ENCODE assay signal across 2 cellular contexts in genomic region chr1:212825798-212826452, GRCh38.
TF ChIP-seq lines count a peak whose summit lies in the region.

No MANE protein-coding gene starts in this region.

TF ChIP-seq in K562, 482 proteins besides CTCF, POLR2A, EP300 and RAD21:
- TF ChIP-seq ARNT (IDR thresholded peaks at IDR 0.05), result peak in 1 of 2 experiments; percentile 76; a peak in 1 of 4 replicates
- TF ChIP-seq, protein P1, sequence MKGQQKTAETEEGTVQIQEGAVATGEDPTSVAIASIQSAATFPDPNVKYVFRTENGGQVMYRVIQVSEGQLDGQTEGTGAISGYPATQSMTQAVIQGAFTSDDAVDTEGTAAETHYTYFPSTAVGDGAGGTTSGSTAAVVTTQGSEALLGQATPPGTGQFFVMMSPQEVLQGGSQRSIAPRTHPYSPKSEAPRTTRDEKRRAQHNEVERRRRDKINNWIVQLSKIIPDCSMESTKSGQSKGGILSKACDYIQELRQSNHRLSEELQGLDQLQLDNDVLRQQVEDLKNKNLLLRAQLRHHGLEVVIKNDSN (CRISPR knock-in tag; IDR thresholded peaks at IDR 0.05), result no peak
- TF ChIP-seq CBX1 (IDR thresholded peaks at IDR 0.05; ENCODE audit: low read depth), result peak; percentile 95
- no peak for TF ChIP-seq TAL1 (IDR thresholded peaks at IDR 0.05)
- TF ChIP-seq, protein P2, sequence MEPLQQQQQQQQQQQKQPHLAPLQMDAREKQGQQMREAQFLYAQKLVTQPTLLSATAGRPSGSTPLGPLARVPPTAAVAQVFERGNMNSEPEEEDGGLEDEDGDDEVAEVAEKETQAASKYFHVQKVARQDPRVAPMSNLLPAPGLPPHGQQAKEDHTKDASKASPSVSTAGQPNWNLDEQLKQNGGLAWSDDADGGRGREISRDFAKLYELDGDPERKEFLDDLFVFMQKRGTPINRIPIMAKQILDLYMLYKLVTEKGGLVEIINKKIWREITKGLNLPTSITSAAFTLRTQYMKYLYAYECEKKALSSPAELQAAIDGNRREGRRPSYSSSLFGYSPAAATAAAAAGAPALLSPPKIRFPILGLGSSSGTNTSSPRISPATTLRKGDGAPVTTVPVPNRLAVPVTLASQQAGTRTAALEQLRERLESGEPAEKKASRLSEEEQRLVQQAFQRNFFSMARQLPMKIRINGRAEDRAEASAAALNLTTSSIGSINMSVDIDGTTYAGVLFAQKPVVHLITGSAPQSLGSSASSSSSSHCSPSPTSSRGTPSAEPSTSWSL (CRISPR knock-in tag; IDR thresholded peaks at IDR 0.05; ENCODE audit: borderline replicate concordance), result no peak
- peak; percentile 97 for TF ChIP-seq CBX5 (IDR thresholded peaks at IDR 0.05; ENCODE audit: borderline replicate concordance, low read depth)
- peak; percentile 94 for TF ChIP-seq XRCC3 (IDR thresholded peaks at IDR 0.05)
- TF ChIP-seq ZNF280A (IDR thresholded peaks at IDR 0.05; ENCODE audit: low read depth, partially characterized antibody), result peak; percentile 99
- TF ChIP-seq ZNF561 (CRISPR knock-in tag; conservative IDR thresholded peaks at IDR 0.05), result peak; percentile 90
- TF ChIP-seq ZEB2 (IDR thresholded peaks at IDR 0.05), result peak; percentile 86; the same call in 1 of the 2 replicates
- TF ChIP-seq SETDB1 (IDR thresholded peaks at IDR 0.05; ENCODE audit: low read length), result no peak
- TF ChIP-seq ZNF785 (CRISPR knock-in tag; IDR thresholded peaks at IDR 0.05), result no peak
- TF ChIP-seq, protein P3, sequence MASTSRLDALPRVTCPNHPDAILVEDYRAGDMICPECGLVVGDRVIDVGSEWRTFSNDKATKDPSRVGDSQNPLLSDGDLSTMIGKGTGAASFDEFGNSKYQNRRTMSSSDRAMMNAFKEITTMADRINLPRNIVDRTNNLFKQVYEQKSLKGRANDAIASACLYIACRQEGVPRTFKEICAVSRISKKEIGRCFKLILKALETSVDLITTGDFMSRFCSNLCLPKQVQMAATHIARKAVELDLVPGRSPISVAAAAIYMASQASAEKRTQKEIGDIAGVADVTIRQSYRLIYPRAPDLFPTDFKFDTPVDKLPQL (IDR thresholded peaks at IDR 0.05; ENCODE audit: extremely low read depth, insufficient read length), result no peak
- TF ChIP-seq TRIM24 (IDR thresholded peaks at IDR 0.05), result peak; percentile 13 to 74; a peak in 3 of 4 replicates
- TF ChIP-seq CBX3 (IDR thresholded peaks at IDR 0.05; ENCODE audit: borderline replicate concordance in 1 of 2, low read length in 2 of 2), result peak in 1 of 2 experiments; percentile 100; a peak in 2 of 3 replicates
- TF ChIP-seq PHF20 (IDR thresholded peaks at IDR 0.05; ENCODE audit: partially characterized antibody), result no peak
- TF ChIP-seq TRIM28 (IDR thresholded peaks at IDR 0.05), result peak; percentile 99
- TF ChIP-seq BRD9 (IDR thresholded peaks at IDR 0.05; ENCODE audit: low read depth, partially characterized antibody), result no peak
- TF ChIP-seq LEF1 (IDR thresholded peaks at IDR 0.05), result peak; percentile 33; the same call in 1 of the 2 replicates
- TF ChIP-seq, protein P4, sequence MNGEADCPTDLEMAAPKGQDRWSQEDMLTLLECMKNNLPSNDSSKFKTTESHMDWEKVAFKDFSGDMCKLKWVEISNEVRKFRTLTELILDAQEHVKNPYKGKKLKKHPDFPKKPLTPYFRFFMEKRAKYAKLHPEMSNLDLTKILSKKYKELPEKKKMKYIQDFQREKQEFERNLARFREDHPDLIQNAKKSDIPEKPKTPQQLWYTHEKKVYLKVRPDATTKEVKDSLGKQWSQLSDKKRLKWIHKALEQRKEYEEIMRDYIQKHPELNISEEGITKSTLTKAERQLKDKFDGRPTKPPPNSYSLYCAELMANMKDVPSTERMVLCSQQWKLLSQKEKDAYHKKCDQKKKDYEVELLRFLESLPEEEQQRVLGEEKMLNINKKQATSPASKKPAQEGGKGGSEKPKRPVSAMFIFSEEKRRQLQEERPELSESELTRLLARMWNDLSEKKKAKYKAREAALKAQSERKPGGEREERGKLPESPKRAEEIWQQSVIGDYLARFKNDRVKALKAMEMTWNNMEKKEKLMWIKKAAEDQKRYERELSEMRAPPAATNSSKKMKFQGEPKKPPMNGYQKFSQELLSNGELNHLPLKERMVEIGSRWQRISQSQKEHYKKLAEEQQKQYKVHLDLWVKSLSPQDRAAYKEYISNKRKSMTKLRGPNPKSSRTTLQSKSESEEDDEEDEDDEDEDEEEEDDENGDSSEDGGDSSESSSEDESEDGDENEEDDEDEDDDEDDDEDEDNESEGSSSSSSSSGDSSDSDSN (IDR thresholded peaks at IDR 0.05; ENCODE audit: borderline replicate concordance in 1 of 2, low read depth in 2 of 2, low read length in 2 of 2), result no peak

TF ChIP-seq in GM23338, 12 proteins besides CTCF, POLR2A, EP300 and RAD21:
- TF ChIP-seq REST (IDR thresholded peaks at IDR 0.05; ENCODE audit: unreplicated experiment) (no peak), EZH2phosphoT487 (IDR thresholded peaks at IDR 0.05; ENCODE audit: unreplicated experiment) (no peak), CREB1 (CRISPR knock-in tag; IDR thresholded peaks at IDR 0.05; ENCODE audit: low read depth) (no peak), ZNF114 (CRISPR knock-in tag; IDR thresholded peaks at IDR 0.05) (no peak), POLR2AphosphoS5 (IDR thresholded peaks at IDR 0.05; ENCODE audit: low read depth) (no peak), JUNB (IDR thresholded peaks at IDR 0.05; ENCODE audit: unreplicated experiment) (no peak), EZH2 (IDR thresholded peaks at IDR 0.05; ENCODE audit: low read depth, unreplicated experiment) (no peak), NANOG (IDR thresholded peaks at IDR 0.05; ENCODE audit: borderline replicate concordance) (no peak)
- TF ChIP-seq, protein P5, sequence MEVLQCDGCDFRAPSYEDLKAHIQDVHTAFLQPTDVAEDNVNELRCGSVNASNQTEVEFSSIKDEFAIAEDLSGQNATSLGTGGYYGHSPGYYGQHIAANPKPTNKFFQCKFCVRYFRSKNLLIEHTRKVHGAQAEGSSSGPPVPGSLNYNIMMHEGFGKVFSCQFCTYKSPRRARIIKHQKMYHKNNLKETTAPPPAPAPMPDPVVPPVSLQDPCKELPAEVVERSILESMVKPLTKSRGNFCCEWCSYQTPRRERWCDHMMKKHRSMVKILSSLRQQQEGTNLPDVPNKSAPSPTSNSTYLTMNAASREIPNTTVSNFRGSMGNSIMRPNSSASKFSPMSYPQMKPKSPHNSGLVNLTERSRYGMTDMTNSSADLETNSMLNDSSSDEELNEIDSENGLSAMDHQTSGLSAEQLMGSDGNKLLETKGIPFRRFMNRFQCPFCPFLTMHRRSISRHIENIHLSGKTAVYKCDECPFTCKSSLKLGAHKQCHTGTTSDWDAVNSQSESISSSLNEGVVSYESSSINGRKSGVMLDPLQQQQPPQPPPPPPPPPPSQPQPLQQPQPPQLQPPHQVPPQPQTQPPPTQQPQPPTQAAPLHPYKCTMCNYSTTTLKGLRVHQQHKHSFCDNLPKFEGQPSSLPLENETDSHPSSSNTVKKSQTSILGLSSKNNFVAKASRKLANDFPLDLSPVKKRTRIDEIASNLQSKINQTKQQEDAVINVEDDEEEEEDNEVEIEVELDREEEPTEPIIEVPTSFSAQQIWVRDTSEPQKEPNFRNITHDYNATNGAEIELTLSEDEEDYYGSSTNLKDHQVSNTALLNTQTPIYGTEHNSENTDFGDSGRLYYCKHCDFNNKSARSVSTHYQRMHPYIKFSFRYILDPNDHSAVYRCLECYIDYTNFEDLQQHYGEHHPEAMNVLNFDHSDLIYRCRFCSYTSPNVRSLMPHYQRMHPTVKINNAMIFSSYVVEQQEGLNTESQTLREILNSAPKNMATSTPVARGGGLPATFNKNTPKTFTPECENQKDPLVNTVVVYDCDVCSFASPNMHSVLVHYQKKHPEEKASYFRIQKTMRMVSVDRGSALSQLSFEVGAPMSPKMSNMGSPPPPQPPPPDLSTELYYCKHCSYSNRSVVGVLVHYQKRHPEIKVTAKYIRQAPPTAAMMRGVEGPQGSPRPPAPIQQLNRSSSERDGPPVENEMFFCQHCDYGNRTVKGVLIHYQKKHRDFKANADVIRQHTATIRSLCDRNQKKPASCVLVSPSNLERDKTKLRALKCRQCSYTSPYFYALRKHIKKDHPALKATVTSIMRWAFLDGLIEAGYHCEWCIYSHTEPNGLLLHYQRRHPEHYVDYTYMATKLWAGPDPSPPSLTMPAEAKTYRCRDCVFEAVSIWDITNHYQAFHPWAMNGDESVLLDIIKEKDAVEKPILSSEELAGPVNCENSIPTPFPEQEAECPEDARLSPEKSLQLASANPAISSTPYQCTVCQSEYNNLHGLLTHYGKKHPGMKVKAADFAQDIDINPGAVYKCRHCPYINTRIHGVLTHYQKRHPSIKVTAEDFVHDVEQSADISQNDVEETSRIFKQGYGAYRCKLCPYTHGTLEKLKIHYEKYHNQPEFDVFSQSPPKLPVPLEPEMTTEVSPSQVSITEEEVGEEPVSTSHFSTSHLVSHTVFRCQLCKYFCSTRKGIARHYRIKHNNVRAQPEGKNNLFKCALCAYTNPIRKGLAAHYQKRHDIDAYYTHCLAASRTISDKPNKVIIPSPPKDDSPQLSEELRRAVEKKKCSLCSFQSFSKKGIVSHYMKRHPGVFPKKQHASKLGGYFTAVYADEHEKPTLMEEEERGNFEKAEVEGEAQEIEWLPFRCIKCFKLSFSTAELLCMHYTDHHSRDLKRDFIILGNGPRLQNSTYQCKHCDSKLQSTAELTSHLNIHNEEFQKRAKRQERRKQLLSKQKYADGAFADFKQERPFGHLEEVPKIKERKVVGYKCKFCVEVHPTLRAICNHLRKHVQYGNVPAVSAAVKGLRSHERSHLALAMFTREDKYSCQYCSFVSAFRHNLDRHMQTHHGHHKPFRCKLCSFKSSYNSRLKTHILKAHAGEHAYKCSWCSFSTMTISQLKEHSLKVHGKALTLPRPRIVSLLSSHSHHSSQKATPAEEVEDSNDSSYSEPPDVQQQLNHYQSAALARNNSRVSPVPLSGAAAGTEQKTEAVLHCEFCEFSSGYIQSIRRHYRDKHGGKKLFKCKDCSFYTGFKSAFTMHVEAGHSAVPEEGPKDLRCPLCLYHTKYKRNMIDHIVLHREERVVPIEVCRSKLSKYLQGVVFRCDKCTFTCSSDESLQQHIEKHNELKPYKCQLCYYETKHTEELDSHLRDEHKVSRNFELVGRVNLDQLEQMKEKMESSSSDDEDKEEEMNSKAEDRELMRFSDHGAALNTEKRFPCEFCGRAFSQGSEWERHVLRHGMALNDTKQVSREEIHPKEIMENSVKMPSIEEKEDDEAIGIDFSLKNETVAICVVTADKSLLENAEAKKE (CRISPR knock-in tag; IDR thresholded peaks at IDR 0.05), result no peak
